ENCODE assay signal across 8 cellular contexts in the genomic region with DNA sequence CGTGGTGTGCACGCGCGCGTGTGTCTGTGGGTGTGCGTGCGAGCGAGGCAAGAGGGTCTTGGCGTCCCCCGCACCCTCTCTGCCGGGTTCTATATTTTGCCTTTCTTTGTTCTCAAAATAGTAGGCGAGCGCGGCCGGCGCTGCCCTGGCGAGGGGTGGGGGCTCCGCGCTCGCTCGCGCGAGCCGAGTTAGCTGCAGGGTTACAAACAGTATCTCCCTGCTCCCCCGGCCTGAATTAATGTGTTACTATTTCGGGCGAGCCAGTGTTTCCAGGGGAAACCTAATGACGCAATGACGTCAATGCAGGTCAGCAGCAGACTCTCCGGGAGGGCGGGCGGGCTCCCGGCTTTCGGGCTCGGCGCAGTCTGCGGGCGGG.
A peak's percentile ranks its signal among the peaks of the same experiment; 100 is the strongest.
DNase-seq lines count a peak whose midpoint lies in the region; ATAC-seq and TF ChIP-seq lines count a peak whose summit lies in the region.

No MANE protein-coding gene starts in this region.

- H3K9ac ChIP-seq in HUES6 (ENCODE audit: low read length): no peak overlapping the region

- no peak overlapping the region for H3K27ac ChIP-seq in HUES6 (ENCODE audit: low read depth, low read length)
- no peak overlapping the region for H3K27ac ChIP-seq in SJCRH30
- H3K27ac ChIP-seq in upper lobe of right lung: no peak overlapping the region

- H3K36me3 ChIP-seq in HUES6 (ENCODE audit: control insufficient read depth, insufficient read depth, low read length): no peaks in the 10 kb centered on the region
- H3K36me3 ChIP-seq in SJCRH30: no peaks in the 10 kb centered on the region
- no peaks in the 10 kb centered on the region for H3K36me3 ChIP-seq in upper lobe of right lung

- peaks cover 6 to 19% of the 10 kb centered on the region in 2 donors for H3K4me1 Mint-ChIP-seq in effector memory CD8-positive, alpha-beta T cell (ENCODE audit: low read depth in 2 of 2)

- peak overlapping the region; percentile 66 for H3K4me3 ChIP-seq in HUES6 (ENCODE audit: low read depth, low read length)
- peak overlapping the region; percentile 18; the same call in 1 of the 2 replicates for H3K4me3 ChIP-seq in SJCRH30
- peak overlapping the region; percentile 45 for H3K4me3 ChIP-seq in upper lobe of right lung

- TF ChIP-seq CTCF in upper lobe of right lung (IDR thresholded peaks at IDR 0.05): no peak

- H3K27ac Mint-ChIP-seq in effector memory CD8-positive, alpha-beta T cell: no peak overlapping the region

- peaks cover 100% of the 10 kb centered on the region for H3K27me3 ChIP-seq in HUES6 (ENCODE audit: control insufficient read depth, insufficient read depth, low read length)
- no peaks in the 10 kb centered on the region for H3K27me3 ChIP-seq in SJCRH30
- H3K27me3 ChIP-seq in upper lobe of right lung: peaks cover 66% of the 10 kb centered on the region

- DNase-seq in COLO829 (ENCODE audit: low spot score) (peak; percentile 68), SJCRH30 (peak in 1 of 2 experiments; percentile 22), mucosa of gallbladder (ENCODE audit: low spot score) (peak; percentile 27), upper lobe of right lung (no peak)
- no peak for DNase-seq in effector memory CD8-positive, alpha-beta T cell

- H3K4me1 ChIP-seq in HUES6 (ENCODE audit: control insufficient read depth, insufficient read depth, low read length) (peaks cover 23% of the 10 kb centered on the region), SJCRH30 (no peaks in the 10 kb centered on the region), upper lobe of right lung (peaks cover 19% of the 10 kb centered on the region)

- intact Hi-C loops in upper lobe of right lung (cut with DNase I): no loop called here

- peak; percentile 54 for ATAC-seq in effector memory CD8-positive, alpha-beta T cell (replicated peaks)
- ATAC-seq in upper lobe of right lung: peak; percentile 11
- ATAC-seq in GM21360 (IDR thresholded peaks at IDR 0.05; ENCODE audit: unreplicated experiment): no peak
- ATAC-seq in GM19351 (IDR thresholded peaks at IDR 0.05; ENCODE audit: unreplicated experiment): no peak

- H3K9me3 ChIP-seq in HUES6 (ENCODE audit: control insufficient read depth, insufficient read depth, low read depth, low read length): no peaks in the 10 kb centered on the region
- H3K9me3 ChIP-seq in SJCRH30 (replicated peaks): no peaks in the 10 kb centered on the region
- H3K9me3 ChIP-seq in upper lobe of right lung: no peaks in the 10 kb centered on the region

- H3K27me3 Mint-ChIP-seq in effector memory CD8-positive, alpha-beta T cell: peaks cover 50 to 94% of the 10 kb centered on the region in 2 donors

- peak overlapping the region; percentile 75 to 80 for H3K4me3 Mint-ChIP-seq in effector memory CD8-positive, alpha-beta T cell

- no peaks in the 10 kb centered on the region for H3K9me3 Mint-ChIP-seq in effector memory CD8-positive, alpha-beta T cell

- H3K36me3 Mint-ChIP-seq in effector memory CD8-positive, alpha-beta T cell (ENCODE audit: insufficient read depth): peaks cover 3% of the 10 kb centered on the region

Comparison
In these comparisons a context has a peak if more than half of its experiments do, and no peak if none do; other contexts are left out.
1. DNase-seq: peak in COLO829 (single experiment) and mucosa of gallbladder (single experiment); none in effector memory CD8-positive, alpha-beta T cell (0 of 3) and upper lobe of right lung (single experiment).
2. ATAC-seq: peak in effector memory CD8-positive, alpha-beta T cell (single experiment) and upper lobe of right lung (single experiment); none in GM21360 (single experiment) and GM19351 (single experiment).
3. Peak in every context shown above with its lines, with median percentiles within 50 percentile points of each other: H3K4me3 ChIP-seq.